ENCODE assay signal across 1 cellular context in the genomic region with DNA sequence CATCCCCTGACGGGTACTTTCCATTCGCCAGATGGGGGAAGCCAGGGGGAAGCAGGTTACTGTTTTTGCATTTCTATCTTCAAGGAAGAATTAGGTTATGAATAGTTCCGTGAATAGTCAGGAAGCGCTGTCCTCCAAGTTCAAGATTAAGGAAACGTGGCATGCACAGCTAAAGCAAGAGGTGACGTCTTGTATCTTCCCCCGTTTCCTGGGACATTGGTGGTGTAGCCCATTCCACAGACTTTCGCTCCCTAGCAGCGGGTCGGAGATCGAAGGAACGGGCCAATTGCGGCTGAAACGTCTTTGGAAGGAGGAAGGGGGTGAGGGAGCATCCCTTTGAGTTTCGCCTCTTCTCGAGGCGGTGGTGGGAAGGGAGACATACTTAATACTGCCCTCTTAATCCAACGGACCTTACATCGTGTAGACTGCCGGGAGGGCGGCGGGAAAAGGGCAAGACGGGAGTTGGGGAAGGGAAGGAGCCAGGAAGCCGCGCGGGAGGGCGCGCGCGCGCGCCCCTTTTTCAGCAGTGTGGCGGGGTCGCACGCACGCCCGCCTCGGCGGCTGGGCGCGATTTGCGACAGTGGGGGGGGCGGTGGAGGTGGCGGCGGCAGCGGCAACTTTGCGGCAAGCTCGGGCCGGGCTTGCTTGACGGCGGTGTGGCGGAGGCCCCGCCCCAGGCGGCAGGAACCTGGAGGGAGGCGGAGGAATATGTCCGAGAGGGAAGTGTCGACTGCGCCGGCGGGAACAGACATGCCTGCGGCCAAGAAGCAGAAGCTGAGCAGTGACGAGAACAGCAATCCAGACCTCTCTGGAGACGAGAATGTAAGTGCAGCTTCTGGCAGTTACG.
TF ChIP-seq lines count a peak whose summit lies in the region.

A gene with protein sequence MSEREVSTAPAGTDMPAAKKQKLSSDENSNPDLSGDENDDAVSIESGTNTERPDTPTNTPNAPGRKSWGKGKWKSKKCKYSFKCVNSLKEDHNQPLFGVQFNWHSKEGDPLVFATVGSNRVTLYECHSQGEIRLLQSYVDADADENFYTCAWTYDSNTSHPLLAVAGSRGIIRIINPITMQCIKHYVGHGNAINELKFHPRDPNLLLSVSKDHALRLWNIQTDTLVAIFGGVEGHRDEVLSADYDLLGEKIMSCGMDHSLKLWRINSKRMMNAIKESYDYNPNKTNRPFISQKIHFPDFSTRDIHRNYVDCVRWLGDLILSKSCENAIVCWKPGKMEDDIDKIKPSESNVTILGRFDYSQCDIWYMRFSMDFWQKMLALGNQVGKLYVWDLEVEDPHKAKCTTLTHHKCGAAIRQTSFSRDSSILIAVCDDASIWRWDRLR (plus strand): TSS at position 232 of the 847 bp plus-strand sequence. CDS start 477 bp downstream, at position 709.

TF ChIP-seq in HepG2, 621 proteins besides CTCF, POLR2A, EP300 and RAD21 (continued from another document and continues in another):
- TF ChIP-seq SOX6 (IDR thresholded peaks at IDR 0.05), result no peak
- peak; percentile 49; the same call in 1 of the 2 replicates for TF ChIP-seq SOX6 (CRISPR knock-in tag; IDR thresholded peaks at IDR 0.05)
- no peak for TF ChIP-seq PAX8 (CRISPR knock-in tag; IDR thresholded peaks at IDR 0.05; ENCODE audit: borderline replicate concordance)
- peak; percentile 18; the same call in 1 of the 2 replicates for TF ChIP-seq RCOR2 (CRISPR knock-in tag; IDR thresholded peaks at IDR 0.05)
- peak; percentile 35; the same call in 1 of the 2 replicates for TF ChIP-seq NR2F2 (IDR thresholded peaks at IDR 0.05; ENCODE audit: borderline replicate concordance, low read depth)
- TF ChIP-seq SMAD9 (CRISPR knock-in tag; IDR thresholded peaks at IDR 0.05), result peak; percentile 20; the same call in 1 of the 2 replicates
- TF ChIP-seq MED13 (CRISPR knock-in tag; IDR thresholded peaks at IDR 0.05), result no peak; the same call in 1 of the 2 replicates
- no peak for TF ChIP-seq ZNF282 (IDR thresholded peaks at IDR 0.05; ENCODE audit: partially characterized antibody)
- TF ChIP-seq MYC (CRISPR knock-in tag; IDR thresholded peaks at IDR 0.05; ENCODE audit: borderline replicate concordance), result peak; percentile 66
- TF ChIP-seq, protein P1, sequence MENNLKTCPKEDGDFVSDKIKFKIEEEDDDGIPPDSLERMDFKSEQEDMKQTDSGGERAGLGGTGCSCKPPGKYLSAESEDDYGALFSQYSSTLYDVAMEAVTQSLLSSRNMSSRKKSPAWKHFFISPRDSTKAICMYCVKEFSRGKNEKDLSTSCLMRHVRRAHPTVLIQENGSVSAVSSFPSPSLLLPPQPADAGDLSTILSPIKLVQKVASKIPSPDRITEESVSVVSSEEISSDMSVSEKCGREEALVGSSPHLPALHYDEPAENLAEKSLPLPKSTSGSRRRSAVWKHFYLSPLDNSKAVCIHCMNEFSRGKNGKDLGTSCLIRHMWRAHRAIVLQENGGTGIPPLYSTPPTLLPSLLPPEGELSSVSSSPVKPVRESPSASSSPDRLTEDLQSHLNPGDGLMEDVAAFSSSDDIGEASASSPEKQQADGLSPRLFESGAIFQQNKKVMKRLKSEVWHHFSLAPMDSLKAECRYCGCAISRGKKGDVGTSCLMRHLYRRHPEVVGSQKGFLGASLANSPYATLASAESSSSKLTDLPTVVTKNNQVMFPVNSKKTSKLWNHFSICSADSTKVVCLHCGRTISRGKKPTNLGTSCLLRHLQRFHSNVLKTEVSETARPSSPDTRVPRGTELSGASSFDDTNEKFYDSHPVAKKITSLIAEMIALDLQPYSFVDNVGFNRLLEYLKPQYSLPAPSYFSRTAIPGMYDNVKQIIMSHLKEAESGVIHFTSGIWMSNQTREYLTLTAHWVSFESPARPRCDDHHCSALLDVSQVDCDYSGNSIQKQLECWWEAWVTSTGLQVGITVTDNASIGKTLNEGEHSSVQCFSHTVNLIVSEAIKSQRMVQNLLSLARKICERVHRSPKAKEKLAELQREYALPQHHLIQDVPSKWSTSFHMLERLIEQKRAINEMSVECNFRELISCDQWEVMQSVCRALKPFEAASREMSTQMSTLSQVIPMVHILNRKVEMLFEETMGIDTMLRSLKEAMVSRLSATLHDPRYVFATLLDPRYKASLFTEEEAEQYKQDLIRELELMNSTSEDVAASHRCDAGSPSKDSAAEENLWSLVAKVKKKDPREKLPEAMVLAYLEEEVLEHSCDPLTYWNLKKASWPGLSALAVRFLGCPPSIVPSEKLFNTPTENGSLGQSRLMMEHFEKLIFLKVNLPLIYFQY (CRISPR knock-in tag; IDR thresholded peaks at IDR 0.05; ENCODE audit: borderline replicate concordance), result no peak; the same call in 1 of the 2 replicates
- TF ChIP-seq NR2F6 (IDR thresholded peaks at IDR 0.05), result no peak
- peak; percentile 12; the same call in 1 of the 2 replicates for TF ChIP-seq NR2F6 (CRISPR knock-in tag; IDR thresholded peaks at IDR 0.05)
- TF ChIP-seq TSC22D2 (CRISPR knock-in tag; IDR thresholded peaks at IDR 0.05; ENCODE audit: borderline replicate concordance), result peak; percentile 95; the same call in 1 of the 2 replicates
- TF ChIP-seq SP140L (CRISPR knock-in tag; IDR thresholded peaks at IDR 0.05; ENCODE audit: borderline replicate concordance), result no peak
- TF ChIP-seq ATRX (CRISPR knock-in tag; IDR thresholded peaks at IDR 0.05; ENCODE audit: borderline replicate concordance), result no peak
- no peak for TF ChIP-seq NFIB (CRISPR knock-in tag; IDR thresholded peaks at IDR 0.05; ENCODE audit: borderline replicate concordance)
- no peak for TF ChIP-seq RORA (CRISPR knock-in tag; IDR thresholded peaks at IDR 0.05)
- TF ChIP-seq, protein P2, sequence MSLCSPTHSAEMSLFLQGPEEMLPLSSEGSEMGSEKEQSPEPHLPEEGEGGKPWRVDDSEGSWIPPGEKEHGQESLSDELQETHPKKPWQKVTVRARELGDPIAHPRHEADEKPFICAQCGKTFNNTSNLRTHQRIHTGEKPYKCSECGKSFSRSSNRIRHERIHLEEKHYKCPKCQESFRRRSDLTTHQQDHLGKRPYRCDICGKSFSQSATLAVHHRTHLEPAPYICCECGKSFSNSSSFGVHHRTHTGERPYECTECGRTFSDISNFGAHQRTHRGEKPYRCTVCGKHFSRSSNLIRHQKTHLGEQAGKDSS (CRISPR knock-in tag; IDR thresholded peaks at IDR 0.05; ENCODE audit: borderline replicate concordance, low read depth), result peak; percentile 67; the same call in 1 of the 2 replicates
- TF ChIP-seq MXI1 (IDR thresholded peaks at IDR 0.05; ENCODE audit: borderline replicate concordance, low read depth, low read length), result peak; percentile 67; the same call in 2 of the 3 replicates
- TF ChIP-seq, protein P3, sequence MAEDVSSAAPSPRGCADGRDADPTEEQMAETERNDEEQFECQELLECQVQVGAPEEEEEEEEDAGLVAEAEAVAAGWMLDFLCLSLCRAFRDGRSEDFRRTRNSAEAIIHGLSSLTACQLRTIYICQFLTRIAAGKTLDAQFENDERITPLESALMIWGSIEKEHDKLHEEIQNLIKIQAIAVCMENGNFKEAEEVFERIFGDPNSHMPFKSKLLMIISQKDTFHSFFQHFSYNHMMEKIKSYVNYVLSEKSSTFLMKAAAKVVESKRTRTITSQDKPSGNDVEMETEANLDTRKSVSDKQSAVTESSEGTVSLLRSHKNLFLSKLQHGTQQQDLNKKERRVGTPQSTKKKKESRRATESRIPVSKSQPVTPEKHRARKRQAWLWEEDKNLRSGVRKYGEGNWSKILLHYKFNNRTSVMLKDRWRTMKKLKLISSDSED (CRISPR knock-in tag; IDR thresholded peaks at IDR 0.05), result no peak
- TF ChIP-seq, protein P4, sequence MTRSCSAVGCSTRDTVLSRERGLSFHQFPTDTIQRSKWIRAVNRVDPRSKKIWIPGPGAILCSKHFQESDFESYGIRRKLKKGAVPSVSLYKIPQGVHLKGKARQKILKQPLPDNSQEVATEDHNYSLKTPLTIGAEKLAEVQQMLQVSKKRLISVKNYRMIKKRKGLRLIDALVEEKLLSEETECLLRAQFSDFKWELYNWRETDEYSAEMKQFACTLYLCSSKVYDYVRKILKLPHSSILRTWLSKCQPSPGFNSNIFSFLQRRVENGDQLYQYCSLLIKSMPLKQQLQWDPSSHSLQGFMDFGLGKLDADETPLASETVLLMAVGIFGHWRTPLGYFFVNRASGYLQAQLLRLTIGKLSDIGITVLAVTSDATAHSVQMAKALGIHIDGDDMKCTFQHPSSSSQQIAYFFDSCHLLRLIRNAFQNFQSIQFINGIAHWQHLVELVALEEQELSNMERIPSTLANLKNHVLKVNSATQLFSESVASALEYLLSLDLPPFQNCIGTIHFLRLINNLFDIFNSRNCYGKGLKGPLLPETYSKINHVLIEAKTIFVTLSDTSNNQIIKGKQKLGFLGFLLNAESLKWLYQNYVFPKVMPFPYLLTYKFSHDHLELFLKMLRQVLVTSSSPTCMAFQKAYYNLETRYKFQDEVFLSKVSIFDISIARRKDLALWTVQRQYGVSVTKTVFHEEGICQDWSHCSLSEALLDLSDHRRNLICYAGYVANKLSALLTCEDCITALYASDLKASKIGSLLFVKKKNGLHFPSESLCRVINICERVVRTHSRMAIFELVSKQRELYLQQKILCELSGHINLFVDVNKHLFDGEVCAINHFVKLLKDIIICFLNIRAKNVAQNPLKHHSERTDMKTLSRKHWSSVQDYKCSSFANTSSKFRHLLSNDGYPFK (CRISPR knock-in tag; IDR thresholded peaks at IDR 0.05; ENCODE audit: borderline replicate concordance), result peak; percentile 80; the same call in 1 of the 2 replicates
- TF ChIP-seq, protein P5, sequence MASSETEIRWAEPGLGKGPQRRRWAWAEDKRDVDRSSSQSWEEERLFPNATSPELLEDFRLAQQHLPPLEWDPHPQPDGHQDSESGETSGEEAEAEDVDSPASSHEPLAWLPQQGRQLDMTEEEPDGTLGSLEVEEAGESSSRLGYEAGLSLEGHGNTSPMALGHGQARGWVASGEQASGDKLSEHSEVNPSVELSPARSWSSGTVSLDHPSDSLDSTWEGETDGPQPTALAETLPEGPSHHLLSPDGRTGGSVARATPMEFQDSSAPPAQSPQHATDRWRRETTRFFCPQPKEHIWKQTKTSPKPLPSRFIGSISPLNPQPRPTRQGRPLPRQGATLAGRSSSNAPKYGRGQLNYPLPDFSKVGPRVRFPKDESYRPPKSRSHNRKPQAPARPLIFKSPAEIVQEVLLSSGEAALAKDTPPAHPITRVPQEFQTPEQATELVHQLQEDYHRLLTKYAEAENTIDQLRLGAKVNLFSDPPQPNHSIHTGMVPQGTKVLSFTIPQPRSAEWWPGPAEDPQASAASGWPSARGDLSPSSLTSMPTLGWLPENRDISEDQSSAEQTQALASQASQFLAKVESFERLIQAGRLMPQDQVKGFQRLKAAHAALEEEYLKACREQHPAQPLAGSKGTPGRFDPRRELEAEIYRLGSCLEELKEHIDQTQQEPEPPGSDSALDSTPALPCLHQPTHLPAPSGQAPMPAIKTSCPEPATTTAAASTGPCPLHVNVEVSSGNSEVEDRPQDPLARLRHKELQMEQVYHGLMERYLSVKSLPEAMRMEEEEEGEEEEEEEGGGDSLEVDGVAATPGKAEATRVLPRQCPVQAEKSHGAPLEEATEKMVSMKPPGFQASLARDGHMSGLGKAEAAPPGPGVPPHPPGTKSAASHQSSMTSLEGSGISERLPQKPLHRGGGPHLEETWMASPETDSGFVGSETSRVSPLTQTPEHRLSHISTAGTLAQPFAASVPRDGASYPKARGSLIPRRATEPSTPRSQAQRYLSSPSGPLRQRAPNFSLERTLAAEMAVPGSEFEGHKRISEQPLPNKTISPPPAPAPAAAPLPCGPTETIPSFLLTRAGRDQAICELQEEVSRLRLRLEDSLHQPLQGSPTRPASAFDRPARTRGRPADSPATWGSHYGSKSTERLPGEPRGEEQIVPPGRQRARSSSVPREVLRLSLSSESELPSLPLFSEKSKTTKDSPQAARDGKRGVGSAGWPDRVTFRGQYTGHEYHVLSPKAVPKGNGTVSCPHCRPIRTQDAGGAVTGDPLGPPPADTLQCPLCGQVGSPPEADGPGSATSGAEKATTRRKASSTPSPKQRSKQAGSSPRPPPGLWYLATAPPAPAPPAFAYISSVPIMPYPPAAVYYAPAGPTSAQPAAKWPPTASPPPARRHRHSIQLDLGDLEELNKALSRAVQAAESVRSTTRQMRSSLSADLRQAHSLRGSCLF (CRISPR knock-in tag; IDR thresholded peaks at IDR 0.05; ENCODE audit: borderline replicate concordance), result no peak; the same call in 1 of the 2 replicates
- TF ChIP-seq PCBP1 (IDR thresholded peaks at IDR 0.05; ENCODE audit: borderline replicate concordance, low read depth, low read length), result no peak
- TF ChIP-seq ONECUT2 (CRISPR knock-in tag; IDR thresholded peaks at IDR 0.05), result no peak
- peak; percentile 28 for TF ChIP-seq NCOA2 (CRISPR knock-in tag; IDR thresholded peaks at IDR 0.05)
- TF ChIP-seq SIN3B (IDR thresholded peaks at IDR 0.05; ENCODE audit: low read length), result no peak
- TF ChIP-seq ZNF143 (CRISPR knock-in tag; IDR thresholded peaks at IDR 0.05), result no peak
- TF ChIP-seq RFX3 (CRISPR knock-in tag; IDR thresholded peaks at IDR 0.05), result no peak
- TF ChIP-seq ATF7-NPFF (CRISPR knock-in tag; IDR thresholded peaks at IDR 0.05; ENCODE audit: low read depth), result peak; percentile 51; the same call in 1 of the 2 replicates
- peak; percentile 18 for TF ChIP-seq FOXA3 (CRISPR knock-in tag; IDR thresholded peaks at IDR 0.05)
- no peak for TF ChIP-seq MAFF (IDR thresholded peaks at IDR 0.05; ENCODE audit: low read depth, low read length)
- TF ChIP-seq, protein P6, sequence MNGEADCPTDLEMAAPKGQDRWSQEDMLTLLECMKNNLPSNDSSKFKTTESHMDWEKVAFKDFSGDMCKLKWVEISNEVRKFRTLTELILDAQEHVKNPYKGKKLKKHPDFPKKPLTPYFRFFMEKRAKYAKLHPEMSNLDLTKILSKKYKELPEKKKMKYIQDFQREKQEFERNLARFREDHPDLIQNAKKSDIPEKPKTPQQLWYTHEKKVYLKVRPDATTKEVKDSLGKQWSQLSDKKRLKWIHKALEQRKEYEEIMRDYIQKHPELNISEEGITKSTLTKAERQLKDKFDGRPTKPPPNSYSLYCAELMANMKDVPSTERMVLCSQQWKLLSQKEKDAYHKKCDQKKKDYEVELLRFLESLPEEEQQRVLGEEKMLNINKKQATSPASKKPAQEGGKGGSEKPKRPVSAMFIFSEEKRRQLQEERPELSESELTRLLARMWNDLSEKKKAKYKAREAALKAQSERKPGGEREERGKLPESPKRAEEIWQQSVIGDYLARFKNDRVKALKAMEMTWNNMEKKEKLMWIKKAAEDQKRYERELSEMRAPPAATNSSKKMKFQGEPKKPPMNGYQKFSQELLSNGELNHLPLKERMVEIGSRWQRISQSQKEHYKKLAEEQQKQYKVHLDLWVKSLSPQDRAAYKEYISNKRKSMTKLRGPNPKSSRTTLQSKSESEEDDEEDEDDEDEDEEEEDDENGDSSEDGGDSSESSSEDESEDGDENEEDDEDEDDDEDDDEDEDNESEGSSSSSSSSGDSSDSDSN (CRISPR knock-in tag; IDR thresholded peaks at IDR 0.05), result peak; percentile 50
- no peak for TF ChIP-seq IRX3 (CRISPR knock-in tag; IDR thresholded peaks at IDR 0.05; ENCODE audit: borderline replicate concordance, low read depth)
- TF ChIP-seq AGO2 (optimal IDR thresholded peaks at IDR 0.05; ENCODE audit: low read depth, low read length), result peak; percentile 85
- no peak for TF ChIP-seq ZNF326 (CRISPR knock-in tag; IDR thresholded peaks at IDR 0.05; ENCODE audit: borderline replicate concordance)
- TF ChIP-seq ZBTB38 (CRISPR knock-in tag; IDR thresholded peaks at IDR 0.05), result peak; percentile 17; the same call in 1 of the 2 replicates
- TF ChIP-seq ZNF614 (CRISPR knock-in tag; IDR thresholded peaks at IDR 0.05; ENCODE audit: borderline replicate concordance), result peak; percentile 57; the same call in 1 of the 2 replicates
- peak; percentile 35; the same call in 1 of the 2 replicates for TF ChIP-seq GABPA (IDR thresholded peaks at IDR 0.05; ENCODE audit: low read depth, low read length)
- TF ChIP-seq GABPA (CRISPR knock-in tag; IDR thresholded peaks at IDR 0.05; ENCODE audit: low read depth), result peak; percentile 66
- TF ChIP-seq ZNF431 (CRISPR knock-in tag; IDR thresholded peaks at IDR 0.05; ENCODE audit: borderline replicate concordance, low read depth), result peak; percentile 73; the same call in 1 of the 2 replicates
- no peak for TF ChIP-seq ZNF773 (CRISPR knock-in tag; IDR thresholded peaks at IDR 0.05; ENCODE audit: borderline replicate concordance)
- peak; percentile 5; the same call in 1 of the 2 replicates for TF ChIP-seq ZNF777 (CRISPR knock-in tag; IDR thresholded peaks at IDR 0.05)
